In the genomic region with DNA sequence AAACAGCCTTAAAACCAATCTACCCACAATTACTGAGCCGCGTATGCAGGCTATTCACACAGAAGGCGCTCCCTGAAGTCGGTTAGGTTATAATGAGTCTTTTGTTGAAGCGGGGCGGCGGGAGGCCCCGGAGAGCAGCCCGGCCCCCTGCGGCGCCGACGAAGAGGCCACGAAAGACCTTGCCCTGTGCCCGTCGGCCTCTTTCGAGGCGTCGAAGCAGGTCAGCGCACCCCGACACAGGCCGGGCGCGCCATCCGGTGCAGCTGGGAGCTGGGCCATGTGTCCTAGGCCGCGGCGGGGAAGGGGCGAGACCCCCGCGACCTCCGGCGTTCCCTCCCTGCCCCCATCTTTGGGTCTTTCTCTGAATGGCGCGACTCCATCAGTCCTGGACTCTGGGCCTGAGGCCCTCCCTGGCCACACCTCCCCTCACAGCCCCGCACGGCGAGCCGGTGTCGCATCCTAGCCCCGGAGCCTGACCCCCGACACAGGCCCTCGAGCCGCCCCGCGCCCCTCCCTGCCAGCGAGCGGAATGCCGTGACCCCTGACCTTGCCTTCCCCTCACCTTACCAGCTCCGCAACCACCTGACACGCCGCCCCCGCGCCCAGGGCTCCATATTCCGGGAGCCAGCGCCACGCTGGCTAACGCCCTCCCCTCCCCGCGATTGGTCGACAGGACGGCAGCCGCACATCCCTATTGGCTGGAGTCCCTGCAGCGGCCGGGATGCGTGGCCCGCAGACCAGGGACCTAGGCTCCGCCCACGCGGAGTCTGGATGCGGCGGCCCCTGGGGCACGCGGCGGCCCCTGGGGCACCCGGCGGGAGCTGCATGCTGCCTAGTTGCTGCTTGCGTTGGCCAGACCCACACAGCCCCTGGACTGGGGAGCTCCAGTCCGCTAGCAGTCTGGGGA, we compare ENCODE assay signal across 1 cellular context.
TF ChIP-seq lines count a peak whose summit lies in the region.

Gene SLC11A2 (minus strand): TSS at position 637 of the 907 bp plus-strand sequence. CDS start 15,656 bp downstream, outside the sequence.

TF ChIP-seq in HepG2, 621 proteins besides CTCF, POLR2A, EP300 and RAD21 (continued from another document and continues in another):
- TF ChIP-seq, protein P1, sequence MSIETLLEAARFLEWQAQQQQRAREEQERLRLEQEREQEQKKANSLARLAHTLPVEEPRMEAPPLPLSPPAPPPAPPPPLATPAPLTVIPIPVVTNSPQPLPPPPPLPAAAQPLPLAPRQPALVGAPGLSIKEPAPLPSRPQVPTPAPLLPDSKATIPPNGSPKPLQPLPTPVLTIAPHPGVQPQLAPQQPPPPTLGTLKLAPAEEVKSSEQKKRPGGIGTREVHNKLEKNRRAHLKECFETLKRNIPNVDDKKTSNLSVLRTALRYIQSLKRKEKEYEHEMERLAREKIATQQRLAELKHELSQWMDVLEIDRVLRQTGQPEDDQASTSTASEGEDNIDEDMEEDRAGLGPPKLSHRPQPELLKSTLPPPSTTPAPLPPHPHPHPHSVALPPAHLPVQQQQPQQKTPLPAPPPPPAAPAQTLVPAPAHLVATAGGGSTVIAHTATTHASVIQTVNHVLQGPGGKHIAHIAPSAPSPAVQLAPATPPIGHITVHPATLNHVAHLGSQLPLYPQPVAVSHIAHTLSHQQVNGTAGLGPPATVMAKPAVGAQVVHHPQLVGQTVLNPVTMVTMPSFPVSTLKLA (IDR thresholded peaks at IDR 0.05): peak; percentile 48
- TF ChIP-seq TARDBP (CRISPR knock-in tag; IDR thresholded peaks at IDR 0.05): peak; percentile 95
- peak; percentile 88 for TF ChIP-seq RXRA (CRISPR knock-in tag; IDR thresholded peaks at IDR 0.05)
- TF ChIP-seq, protein P2, sequence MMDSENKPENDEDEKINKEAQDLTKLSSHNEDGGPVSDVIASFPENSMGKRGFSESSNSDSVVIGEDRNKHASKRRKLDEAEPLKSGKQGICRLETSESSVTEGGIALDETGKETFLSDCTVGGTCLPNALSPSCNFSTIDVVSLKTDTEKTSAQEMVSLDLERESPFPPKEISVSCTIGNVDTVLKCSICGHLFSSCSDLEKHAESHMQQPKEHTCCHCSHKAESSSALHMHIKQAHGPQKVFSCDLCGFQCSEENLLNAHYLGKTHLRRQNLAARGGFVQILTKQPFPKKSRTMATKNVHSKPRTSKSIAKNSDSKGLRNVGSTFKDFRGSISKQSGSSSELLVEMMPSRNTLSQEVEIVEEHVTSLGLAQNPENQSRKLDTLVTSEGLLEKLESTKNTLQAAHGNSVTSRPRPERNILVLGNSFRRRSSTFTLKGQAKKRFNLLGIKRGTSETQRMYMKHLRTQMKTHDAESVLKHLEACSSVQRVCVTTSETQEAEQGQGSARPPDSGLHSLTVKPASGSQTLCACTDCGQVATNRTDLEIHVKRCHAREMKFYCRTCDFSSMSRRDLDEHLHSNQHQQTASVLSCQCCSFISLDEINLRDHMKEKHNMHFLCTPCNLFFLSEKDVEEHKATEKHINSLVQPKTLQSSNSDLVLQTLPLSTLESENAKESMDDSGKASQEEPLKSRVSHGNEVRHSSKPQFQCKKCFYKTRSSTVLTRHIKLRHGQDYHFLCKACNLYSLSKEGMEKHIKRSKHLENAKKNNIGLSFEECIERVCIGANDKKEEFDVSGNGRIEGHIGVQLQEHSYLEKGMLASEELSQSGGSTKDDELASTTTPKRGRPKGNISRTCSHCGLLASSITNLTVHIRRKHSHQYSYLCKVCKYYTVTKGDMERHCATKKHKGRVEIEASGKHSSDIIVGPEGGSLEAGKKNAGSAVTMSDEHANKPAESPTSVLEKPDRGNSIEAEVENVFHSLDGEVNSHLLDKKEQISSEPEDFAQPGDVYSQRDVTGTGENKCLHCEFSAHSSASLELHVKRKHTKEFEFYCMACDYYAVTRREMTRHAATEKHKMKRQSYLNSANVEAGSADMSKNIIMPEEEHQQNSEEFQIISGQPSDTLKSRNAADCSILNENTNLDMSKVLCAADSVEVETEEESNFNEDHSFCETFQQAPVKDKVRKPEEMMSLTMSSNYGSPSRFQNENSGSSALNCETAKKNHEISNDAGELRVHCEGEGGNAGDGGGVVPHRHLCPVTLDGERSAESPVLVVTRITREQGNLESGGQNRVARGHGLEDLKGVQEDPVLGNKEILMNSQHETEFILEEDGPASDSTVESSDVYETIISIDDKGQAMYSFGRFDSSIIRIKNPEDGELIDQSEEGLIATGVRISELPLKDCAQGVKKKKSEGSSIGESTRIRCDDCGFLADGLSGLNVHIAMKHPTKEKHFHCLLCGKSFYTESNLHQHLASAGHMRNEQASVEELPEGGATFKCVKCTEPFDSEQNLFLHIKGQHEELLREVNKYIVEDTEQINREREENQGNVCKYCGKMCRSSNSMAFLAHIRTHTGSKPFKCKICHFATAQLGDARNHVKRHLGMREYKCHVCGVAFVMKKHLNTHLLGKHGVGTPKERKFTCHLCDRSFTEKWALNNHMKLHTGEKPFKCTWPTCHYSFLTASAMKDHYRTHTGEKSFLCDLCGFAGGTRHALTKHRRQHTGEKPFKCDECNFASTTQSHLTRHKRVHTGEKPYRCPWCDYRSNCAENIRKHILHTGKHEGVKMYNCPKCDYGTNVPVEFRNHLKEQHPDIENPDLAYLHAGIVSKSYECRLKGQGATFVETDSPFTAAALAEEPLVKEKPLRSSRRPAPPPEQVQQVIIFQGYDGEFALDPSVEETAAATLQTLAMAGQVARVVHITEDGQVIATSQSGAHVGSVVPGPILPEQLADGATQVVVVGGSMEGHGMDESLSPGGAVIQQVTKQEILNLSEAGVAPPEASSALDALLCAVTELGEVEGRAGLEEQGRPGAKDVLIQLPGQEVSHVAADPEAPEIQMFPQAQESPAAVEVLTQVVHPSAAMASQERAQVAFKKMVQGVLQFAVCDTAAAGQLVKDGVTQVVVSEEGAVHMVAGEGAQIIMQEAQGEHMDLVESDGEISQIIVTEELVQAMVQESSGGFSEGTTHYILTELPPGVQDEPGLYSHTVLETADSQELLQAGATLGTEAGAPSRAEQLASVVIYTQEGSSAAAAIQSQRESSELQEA (CRISPR knock-in tag; IDR thresholded peaks at IDR 0.05; ENCODE audit: not compliant biosample characterization): peak; percentile 71
- 0 out of 2 replicates have a peak, but pooled peaks have one; percentile 41 for TF ChIP-seq ZNF296 (CRISPR knock-in tag; conservative IDR thresholded peaks at IDR 0.05)
- TF ChIP-seq ZNF616 (CRISPR knock-in tag; IDR thresholded peaks at IDR 0.05; ENCODE audit: low read depth): 0 out of 2 replicates have a peak, but pooled peaks have one; percentile 55
- TF ChIP-seq TBL1XR1 (IDR thresholded peaks at IDR 0.05; ENCODE audit: borderline replicate concordance, low read length, partially characterized antibody): peak; percentile 40
- peak; percentile 17; the same call in 1 of the 2 replicates for TF ChIP-seq SIX1 (CRISPR knock-in tag; IDR thresholded peaks at IDR 0.05; ENCODE audit: borderline replicate concordance)
- TF ChIP-seq SIN3A (IDR thresholded peaks at IDR 0.05; ENCODE audit: borderline replicate concordance, low read depth, low read length): peak; percentile 35; the same call in 1 of the 2 replicates
- TF ChIP-seq SRSF9 (IDR thresholded peaks at IDR 0.05; ENCODE audit: borderline replicate concordance, insufficient read depth, low read depth, low read length, poor library complexity, severe bottlenecking): no peak
- peak; percentile 33 for TF ChIP-seq CCAR2 (optimal IDR thresholded peaks at IDR 0.05; ENCODE audit: low read depth, low read length)
- peak; percentile 90 for TF ChIP-seq ZNF777 (CRISPR knock-in tag; IDR thresholded peaks at IDR 0.05)
- TF ChIP-seq KLF16 (CRISPR knock-in tag; IDR thresholded peaks at IDR 0.05): peak in 1 of 2 experiments; percentile 13; a peak in 2 of 4 replicates
- TF ChIP-seq SKI (IDR thresholded peaks at IDR 0.05; ENCODE audit: partially characterized antibody): peak; percentile 67
- TF ChIP-seq, protein P3, sequence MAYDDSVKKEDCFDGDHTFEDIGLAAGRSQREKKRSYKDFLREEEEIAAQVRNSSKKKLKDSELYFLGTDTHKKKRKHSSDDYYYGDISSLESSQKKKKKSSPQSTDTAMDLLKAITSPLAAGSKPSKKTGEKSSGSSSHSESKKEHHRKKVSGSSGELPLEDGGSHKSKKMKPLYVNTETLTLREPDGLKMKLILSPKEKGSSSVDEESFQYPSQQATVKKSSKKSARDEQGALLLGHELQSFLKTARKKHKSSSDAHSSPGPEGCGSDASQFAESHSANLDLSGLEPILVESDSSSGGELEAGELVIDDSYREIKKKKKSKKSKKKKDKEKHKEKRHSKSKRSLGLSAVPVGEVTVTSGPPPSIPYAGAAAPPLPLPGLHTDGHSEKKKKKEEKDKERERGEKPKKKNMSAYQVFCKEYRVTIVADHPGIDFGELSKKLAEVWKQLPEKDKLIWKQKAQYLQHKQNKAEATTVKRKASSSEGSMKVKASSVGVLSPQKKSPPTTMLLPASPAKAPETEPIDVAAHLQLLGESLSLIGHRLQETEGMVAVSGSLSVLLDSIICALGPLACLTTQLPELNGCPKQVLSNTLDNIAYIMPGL (CRISPR knock-in tag; IDR thresholded peaks at IDR 0.05; ENCODE audit: borderline replicate concordance in 1 of 2, low read depth in 1 of 2): peak; percentile 10 to 63
- TF ChIP-seq ZC3H4 (CRISPR knock-in tag; IDR thresholded peaks at IDR 0.05; ENCODE audit: borderline replicate concordance): peak; percentile 24
- 0 out of 2 replicates have a peak, but pooled peaks have one; percentile 13 for TF ChIP-seq NFE2L1 (CRISPR knock-in tag; IDR thresholded peaks at IDR 0.05; ENCODE audit: borderline replicate concordance)
- peak; percentile 89 for TF ChIP-seq ZNF160 (CRISPR knock-in tag; IDR thresholded peaks at IDR 0.05)
- TF ChIP-seq, protein P4, sequence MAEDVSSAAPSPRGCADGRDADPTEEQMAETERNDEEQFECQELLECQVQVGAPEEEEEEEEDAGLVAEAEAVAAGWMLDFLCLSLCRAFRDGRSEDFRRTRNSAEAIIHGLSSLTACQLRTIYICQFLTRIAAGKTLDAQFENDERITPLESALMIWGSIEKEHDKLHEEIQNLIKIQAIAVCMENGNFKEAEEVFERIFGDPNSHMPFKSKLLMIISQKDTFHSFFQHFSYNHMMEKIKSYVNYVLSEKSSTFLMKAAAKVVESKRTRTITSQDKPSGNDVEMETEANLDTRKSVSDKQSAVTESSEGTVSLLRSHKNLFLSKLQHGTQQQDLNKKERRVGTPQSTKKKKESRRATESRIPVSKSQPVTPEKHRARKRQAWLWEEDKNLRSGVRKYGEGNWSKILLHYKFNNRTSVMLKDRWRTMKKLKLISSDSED (CRISPR knock-in tag; IDR thresholded peaks at IDR 0.05): peak; percentile 87; the same call in 1 of the 2 replicates
- TF ChIP-seq FOXM1 (CRISPR knock-in tag; IDR thresholded peaks at IDR 0.05): 0 out of 2 replicates have a peak, but pooled peaks have one; percentile 40
- TF ChIP-seq, protein P5, sequence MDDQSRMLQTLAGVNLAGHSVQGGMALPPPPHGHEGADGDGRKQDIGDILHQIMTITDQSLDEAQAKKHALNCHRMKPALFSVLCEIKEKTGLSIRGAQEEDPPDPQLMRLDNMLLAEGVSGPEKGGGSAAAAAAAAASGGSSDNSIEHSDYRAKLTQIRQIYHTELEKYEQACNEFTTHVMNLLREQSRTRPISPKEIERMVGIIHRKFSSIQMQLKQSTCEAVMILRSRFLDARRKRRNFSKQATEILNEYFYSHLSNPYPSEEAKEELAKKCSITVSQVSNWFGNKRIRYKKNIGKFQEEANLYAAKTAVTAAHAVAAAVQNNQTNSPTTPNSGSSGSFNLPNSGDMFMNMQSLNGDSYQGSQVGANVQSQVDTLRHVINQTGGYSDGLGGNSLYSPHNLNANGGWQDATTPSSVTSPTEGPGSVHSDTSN (CRISPR knock-in tag; IDR thresholded peaks at IDR 0.05; ENCODE audit: borderline replicate concordance): no peak
- no peak for TF ChIP-seq ZNF546 (CRISPR knock-in tag; conservative IDR thresholded peaks at IDR 0.05)
- TF ChIP-seq ZNF710 (CRISPR knock-in tag; IDR thresholded peaks at IDR 0.05; ENCODE audit: borderline replicate concordance): peak; percentile 78; the same call in 1 of the 2 replicates
- peak; percentile 71; the same call in 1 of the 2 replicates for TF ChIP-seq POLR2AphosphoS2 (IDR thresholded peaks at IDR 0.05; ENCODE audit: low read depth, low read length)
- TF ChIP-seq ZNF749 (CRISPR knock-in tag; IDR thresholded peaks at IDR 0.05; ENCODE audit: borderline replicate concordance): peak; percentile 75
